21 cellular contexts compared by ENCODE assay signal in genomic region chr3:69411331-69411730, GRCh38. TPM values are rescaled to one million over a fixed set of nuclear protein-coding genes. Genes with fewer than 3 reads are reported as not detected.
DNase-seq lines count a peak whose midpoint lies in the region; ATAC-seq and TF ChIP-seq lines count a peak whose summit lies in the region.
"Had no signal": no experiment of that assay in that cellular context is flagged by ENCODE, and none has a peak within 500 bp of the region (broad histone marks: within the 10 kb centered on the region; RNA-seq: fewer than 3 reads in every experiment).

No MANE protein-coding gene starts in this region.

- no peaks in the 10 kb centered on the region for H3K36me3 ChIP-seq in spleen
- H3K36me3 ChIP-seq in body of pancreas (replicated peaks in 1 of 2; ENCODE audit: insufficient read depth in 1 of 2, low read depth in 2 of 2), result no peaks in the 10 kb centered on the region
- H3K36me3 ChIP-seq in CD8-positive, alpha-beta T cell (ENCODE audit: insufficient read depth, low read length), result no peaks in the 10 kb centered on the region
- H3K36me3 ChIP-seq: left lung, WERI-Rb-1 had no signal

- peaks cover 4% of the 10 kb centered on the region for H3K4me1 Mint-ChIP-seq in CD8-positive, alpha-beta T cell (ENCODE audit: low read depth)

- no peak for ATAC-seq in body of pancreas
- ATAC-seq in CD8-positive, alpha-beta T cell, result no peak
- ATAC-seq: GM23338; left lung; naive thymus-derived CD4-positive, alpha-beta T cell; psoas muscle had no signal

- H3K4me1 ChIP-seq in spleen, result peaks cover 0 to 28% (median 6%) of the 10 kb centered on the region in 6 donors
- no peaks in the 10 kb centered on the region for H3K4me1 ChIP-seq in body of pancreas
- no peaks in the 10 kb centered on the region for H3K4me1 ChIP-seq in CD8-positive, alpha-beta T cell (ENCODE audit: insufficient read depth, low read length)
- H3K4me1 ChIP-seq: psoas muscle had no signal

- H3K27me3 ChIP-seq in spleen (replicated peaks in 1 of 7) (no peaks in the 10 kb centered on the region), body of pancreas (no peaks in the 10 kb centered on the region)
- H3K27me3 ChIP-seq in CD8-positive, alpha-beta T cell (ENCODE audit: insufficient read depth, low read length), result no peaks in the 10 kb centered on the region
- H3K27me3 ChIP-seq: left lung had no signal

- H3K4me3 Mint-ChIP-seq in CD8-positive, alpha-beta T cell, result no peak overlapping the region
- H3K4me3 Mint-ChIP-seq: central memory CD8-positive, alpha-beta T cell; GM23338; naive thymus-derived CD4-positive, alpha-beta T cell; type B pancreatic cell had no signal

- DNase-seq in DMS53 (lab: John Stamatoyannopoulos, UW), result peak; percentile 35
- DNase-seq in DMS53 treated with DMSO at 0.1 percent for 48 hours (lab: John Stamatoyannopoulos, UW; ENCODE audit: unreplicated experiment), result no peak
- peak; percentile 45 for DNase-seq in amniotic stem cell (lab: John Stamatoyannopoulos, UW)
- DNase-seq in fibroblast of villous mesenchyme (ENCODE audit: low read depth), result peak; percentile 14
- no peak for DNase-seq in spleen
- DNase-seq in body of pancreas, result no peak
- no peak for DNase-seq in CD8-positive, alpha-beta T cell
- DNase-seq in NCI-H1105 (lab: John Stamatoyannopoulos, UW), result no peak
- DNase-seq: activated gamma-delta T cell treated with Interleukin-2 at 50 U/mL for 16 hours; COR-L47; left lung; naive thymus-derived CD4-positive, alpha-beta T cell; NCI-H1092 treated with DMSO at 0.1 percent for 48 hours; NCI-H2227 treated with DMSO at 0.1 percent for 48 hours; psoas muscle; stimulated activated CD4-positive, alpha-beta T cell treated with anti-CD3 and anti-CD28 coated beads, Interleukin-2, amount 100 ng/mL, for 48 hours; WERI-Rb-1 had no signal

- H3K4me3 ChIP-seq in fibroblast of villous mesenchyme (ENCODE audit: low read depth, low read length), result no peak overlapping the region
- H3K4me3 ChIP-seq in spleen, result no peak overlapping the region
- no peak overlapping the region for H3K4me3 ChIP-seq in body of pancreas
- no peak overlapping the region for H3K4me3 ChIP-seq in CD8-positive, alpha-beta T cell (ENCODE audit: low read depth, low read length)
- H3K4me3 ChIP-seq: GM23338, left lung, psoas muscle had no signal

- peaks cover 3% of the 10 kb centered on the region for H3K27me3 Mint-ChIP-seq in CD8-positive, alpha-beta T cell (ENCODE audit: low read depth)
- H3K27me3 Mint-ChIP-seq: central memory CD8-positive, alpha-beta T cell; type B pancreatic cell had no signal

- CTCF ChIA-PET in CD8-positive, alpha-beta T cell (lab: Charles Lee), result interaction anchor here (1.2 to 5.5 kb wide), 3 partner anchors 38 to 251 kb away, joined by 3 to 55 read pairs (median 6); no protein-coding TSS in a partner anchor

- POLR2A ChIA-PET in CD8-positive, alpha-beta T cell (lab: Charles Lee), result no interaction called here

- H3K27ac Mint-ChIP-seq in CD8-positive, alpha-beta T cell, result no peak overlapping the region
- H3K27ac Mint-ChIP-seq: GM23338; naive thymus-derived CD4-positive, alpha-beta T cell; type B pancreatic cell had no signal

- WGBS in spleen, 5 donors, result 62 to 73% (median 67%) methylated on average over 3 of the region's 3 CpGs
- WGBS in body of pancreas, 2 donors, result 57 to 72% methylated on average over 3 of the region's 3 CpGs

- intact Hi-C loops in spleen (cut with DNase I; ENCODE audit: low total_unique reads), result loop anchor here (5.0 kb wide), 1 partner anchor 89 kb away; no protein-coding TSS in a partner anchor
- intact Hi-C loops in body of pancreas (cut with DNase I), result loop anchor here (10.0 kb wide), 1 partner anchor 247 kb away; no protein-coding TSS in a partner anchor
- intact Hi-C loops in CD8-positive, alpha-beta T cell (cut with DNase I, micrococcal nuclease), result loop anchor here in 1 of 2 experiments (5.0 kb wide), 1 partner anchor 249 kb away; no protein-coding TSS in a partner anchor

- TF ChIP-seq CTCF in fibroblast of villous mesenchyme (IDR thresholded peaks at IDR 0.05; ENCODE audit: insufficient read depth, low read depth, low read length) (no peak), spleen (IDR thresholded peaks at IDR 0.05 in 8 of 11, conservative IDR thresholded peaks at IDR 0.05 in 3 of 11) (no peak), body of pancreas (IDR thresholded peaks at IDR 0.05) (no peak)
- TF ChIP-seq CTCF in CD8-positive, alpha-beta T cell (IDR thresholded peaks at IDR 0.05), result no peak

- no peaks in the 10 kb centered on the region for H3K36me3 Mint-ChIP-seq in CD8-positive, alpha-beta T cell
- H3K36me3 Mint-ChIP-seq: naive thymus-derived CD4-positive, alpha-beta T cell; type B pancreatic cell had no signal

- H3K27ac ChIP-seq in spleen (peak overlapping the region in 5 of 8 donors; percentile 17 to 62 (median 37)), body of pancreas (no peak overlapping the region)
- H3K27ac ChIP-seq in CD8-positive, alpha-beta T cell (ENCODE audit: low read depth, low read length), result no peak overlapping the region
- H3K27ac ChIP-seq: 22Rv1, left lung, psoas muscle, WERI-Rb-1 had no signal

- no peaks in the 10 kb centered on the region for H3K9me3 Mint-ChIP-seq in CD8-positive, alpha-beta T cell
- H3K9me3 Mint-ChIP-seq: central memory CD8-positive, alpha-beta T cell; GM23338; type B pancreatic cell had no signal

- H3K9me3 ChIP-seq in spleen (no peaks in the 10 kb centered on the region), body of pancreas (no peaks in the 10 kb centered on the region)
- no peaks in the 10 kb centered on the region for H3K9me3 ChIP-seq in CD8-positive, alpha-beta T cell (ENCODE audit: low read length)
- H3K9me3 ChIP-seq: left lung, psoas muscle had no signal

- TF ChIP-seq POLR2A in spleen (IDR thresholded peaks at IDR 0.05) (no peak), body of pancreas (IDR thresholded peaks at IDR 0.05) (no peak)

RNA-seq across cellular contexts. Expression of gene FRMD4B, which starts 25.4 kb away (rescaled TPM):
- total RNA-seq in fibroblast of villous mesenchyme (under 0.01 TPM in 2 replicates), spleen (100 to 1,000 TPM in 6 of 7 donors, 10 to 100 TPM in 1; 75.2 to 143 (median 128) TPM), body of pancreas (10 to 100 TPM in 1 of 2 donors, 1 to 10 TPM in 1; 7.3 to 14.3 TPM)
- polyA plus RNA-seq in spleen, result 10 to 100 TPM in 1 of 3 donors, 1 to 10 TPM in 2; 8.1 to 17.5 (median 9.8) TPM
- total RNA-seq in CD8-positive, alpha-beta T cell, result 1 to 10 TPM; 5.1 to 5.4 TPM

Comparison
In these comparisons a context has a peak if more than half of its experiments do, and no peak if none do; other contexts are left out.
1. DNase-seq: peak in DMS53 (single experiment), amniotic stem cell (single experiment) and fibroblast of villous mesenchyme (single experiment); none in DMS53 treated with DMSO at 0.1 percent for 48 hours (single experiment), spleen (single experiment), body of pancreas (0 of 4), CD8-positive, alpha-beta T cell (0 of 7) and NCI-H1105 (single experiment).
2. H3K27ac ChIP-seq: peak in spleen (5 of 8); none in body of pancreas (0 of 4) and CD8-positive, alpha-beta T cell (single experiment).
3. RNA of gene FRMD4B, which starts 25.4 kb away (total RNA-seq): 75.2 to 143 TPM in spleen; 7.3 to 14.3 TPM in body of pancreas, 5.1 to 5.4 TPM in CD8-positive, alpha-beta T cell and under 0.01 TPM in fibroblast of villous mesenchyme; every median in the first group is over 4 times any median in the second.